In genomic region chr10:31032515-31033132, GRCh38 we compare ENCODE assay signal across 8 cellular contexts. TPM values are rescaled to one million over a fixed set of nuclear protein-coding genes. Genes with fewer than 3 reads are reported as not detected.
DNase-seq lines count a peak whose midpoint lies in the region; ATAC-seq and TF ChIP-seq lines count a peak whose summit lies in the region.

No MANE protein-coding gene starts in this region.

- H3K27me3 ChIP-seq in psoas muscle (ENCODE audit: insufficient read depth in 3 of 3, low read length in 2 of 3): no peaks in the 10 kb centered on the region

- H3K27ac ChIP-seq in VCaP (peak overlapping the region; percentile 79), psoas muscle (peak overlapping the region; percentile 100)

- ATAC-seq in psoas muscle: no peak
- no peak for ATAC-seq in HG03457 (IDR thresholded peaks at IDR 0.05; ENCODE audit: unreplicated experiment)
- no peak for ATAC-seq in HG03039 (IDR thresholded peaks at IDR 0.05; ENCODE audit: unreplicated experiment)

- no peak for TF ChIP-seq CTCF in VCaP (conservative IDR thresholded peaks at IDR 0.05)
- no peak for TF ChIP-seq CTCF in foreskin fibroblast (IDR thresholded peaks at IDR 0.05; ENCODE audit: low read depth, low read length)
- TF ChIP-seq CTCF in psoas muscle (IDR thresholded peaks at IDR 0.05): no peak

- H3K9me3 ChIP-seq in psoas muscle: no peaks in the 10 kb centered on the region

- DNase-seq in foreskin fibroblast (no peak), psoas muscle (peak in 1 of 2 donors; percentile 37), HUDEP-2 (lab: John Stamatoyannopoulos, UW; ENCODE audit: unreplicated experiment in 76 of 76) (no peak), DMS79 (lab: John Stamatoyannopoulos, UW) (no peak)

- WGBS in psoas muscle, 3 donors: 24 to 35% (median 29%) methylated on average over 33 of the region's 33 CpGs

- peaks cover 40% of the 10 kb centered on the region for H3K4me1 ChIP-seq in psoas muscle

- intact Hi-C loops in psoas muscle (cut with DNase I): loop anchor here (2.0 to 10.0 kb wide), 5 partner anchors 60 to 570 kb away; partner anchors contain the start of gene ZEB1 (in 1 of the 2)

- no peaks in the 10 kb centered on the region for H3K36me3 ChIP-seq in psoas muscle (ENCODE audit: insufficient read depth in 1 of 2, low read depth in 1 of 2)

- H3K4me3 ChIP-seq in GM08714 (ENCODE audit: low read length) (peak overlapping the region; percentile 70; the same call in 1 of the 2 replicates), foreskin fibroblast (ENCODE audit: low read depth in 1 of 2, low read length in 2 of 2) (peak overlapping the region; percentile 62 to 69), psoas muscle (peak overlapping the region; percentile 79)

RNA-seq across cellular contexts. Expression of gene ZNF438, which starts 1.0 kb away (rescaled TPM):
- total RNA-seq in psoas muscle: 10 to 100 TPM; 12.3 to 27.9 (median 17.2) TPM
- 10 to 100 TPM; 17.0 to 26.1 (median 21.3) TPM for polyA plus RNA-seq in psoas muscle
